ENCODE assay signal across 1 cellular context in the genomic region with DNA sequence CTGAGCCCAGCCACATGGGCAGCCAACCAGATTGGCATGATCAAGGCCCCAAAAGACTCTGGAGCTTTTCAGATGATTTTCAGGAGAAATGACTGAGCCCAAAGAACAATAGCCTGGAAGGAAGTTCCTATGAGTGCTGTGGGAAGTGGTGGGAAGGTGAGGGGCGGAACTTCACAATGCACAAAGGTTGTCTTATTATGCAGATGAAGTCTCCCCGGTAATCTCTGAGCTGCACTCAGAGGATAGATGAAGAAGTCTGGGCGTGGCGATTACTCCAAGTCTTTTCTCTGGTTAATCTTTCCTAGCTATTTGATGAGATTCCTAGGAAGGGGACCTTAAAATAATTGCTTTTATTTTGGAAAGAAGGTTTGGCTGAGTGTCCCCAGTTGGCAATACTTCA.
TF ChIP-seq lines count a peak whose summit lies in the region.

No MANE protein-coding gene starts in this region.

TF ChIP-seq in WTC11, 78 proteins besides CTCF, POLR2A, EP300 and RAD21 (continued from another document):
- no peak for TF ChIP-seq IRF1 (CRISPR knock-in tag; IDR thresholded peaks at IDR 0.05)
- no peak for TF ChIP-seq SMAD3 (CRISPR knock-in tag; IDR thresholded peaks at IDR 0.05; ENCODE audit: borderline replicate concordance)
- TF ChIP-seq IRF2 (CRISPR knock-in tag; IDR thresholded peaks at IDR 0.05; ENCODE audit: borderline replicate concordance, low read depth) = no peak
- TF ChIP-seq ZNF416 (CRISPR knock-in tag; IDR thresholded peaks at IDR 0.05) = no peak
- no peak for TF ChIP-seq ZNF532 (CRISPR knock-in tag; IDR thresholded peaks at IDR 0.05; ENCODE audit: borderline replicate concordance)
